ENCODE assay signal across 6 cellular contexts in genomic region chr5:108171759-108172158, GRCh38.
"Had no signal": no experiment of that assay in that cellular context is flagged by ENCODE, and none has a peak within 500 bp of the region (broad histone marks: within the 10 kb centered on the region; RNA-seq: fewer than 3 reads in every experiment).

No MANE protein-coding gene starts in this region.

- H3K4me3 Mint-ChIP-seq: IgD-negative memory B cell had no signal

- DNase-seq: IMR-90, KBM-7, KG1 had no signal

- H3K27me3 Mint-ChIP-seq: IgD-negative memory B cell had no signal

- H3K27ac Mint-ChIP-seq: IgD-negative memory B cell had no signal

- H3K9me3 Mint-ChIP-seq: IgD-negative memory B cell had no signal

- H3K27ac ChIP-seq: HL-60 had no signal

- FAIRE-seq: HTR-8/SVneo had no signal
